In the genomic region with DNA sequence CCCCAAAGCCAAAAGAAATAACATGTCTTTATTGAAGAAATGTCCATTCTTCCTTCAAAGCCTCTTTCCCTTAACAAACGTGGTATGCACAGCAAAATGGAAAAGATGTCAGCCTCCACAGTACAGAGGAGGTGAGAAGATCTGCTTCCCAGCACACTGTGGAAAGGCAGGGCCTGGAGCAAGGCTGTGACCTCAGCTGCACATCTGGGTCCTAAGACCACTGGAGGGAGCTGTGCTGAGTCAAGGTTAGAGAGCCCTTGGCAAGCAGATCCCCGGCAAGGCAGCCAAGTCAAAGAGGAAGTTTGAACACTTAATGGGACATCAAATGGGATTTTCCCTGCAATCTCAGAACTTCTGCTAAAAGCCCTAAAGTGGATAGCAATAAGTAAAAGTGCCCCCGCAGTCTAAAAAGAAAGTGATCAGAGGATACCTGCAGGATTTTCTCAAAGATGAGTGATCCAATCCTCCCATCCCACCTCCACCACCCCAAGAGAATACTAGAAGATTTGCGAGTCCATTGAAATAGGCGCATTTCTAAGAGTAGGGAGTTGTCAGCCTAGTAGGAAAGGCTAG, we compare ENCODE assay signal across 8 cellular contexts. TPM values are rescaled to one million over a fixed set of nuclear protein-coding genes. Genes with fewer than 3 reads are reported as not detected.
DNase-seq lines count a peak whose midpoint lies in the region; ATAC-seq, FAIRE-seq and TF ChIP-seq lines count a peak whose summit lies in the region.
"Had no signal": no experiment of that assay in that cellular context is flagged by ENCODE, and none has a peak within 500 bp of the region (broad histone marks: within the 10 kb centered on the region; RNA-seq: fewer than 3 reads in every experiment).

No MANE protein-coding gene starts in this region.

- no peak overlapping the region for H4K5ac ChIP-seq in IMR-90 (ENCODE audit: low read depth, low read length)

- H3K36me3 Mint-ChIP-seq in activated CD8-positive, alpha-beta T cell treated with anti-CD3 and anti-CD28 coated beads for 36 hours (ENCODE audit: low read depth): no peaks in the 10 kb centered on the region

- H3K4me1 ChIP-seq in IMR-90 (ENCODE audit: control insufficient read depth, insufficient read depth, low read length): peaks cover 11% of the 10 kb centered on the region

- no peak overlapping the region for H2BK20ac ChIP-seq in IMR-90 (ENCODE audit: low read depth, low read length)

- H3K4ac ChIP-seq in IMR-90 (ENCODE audit: low read depth, low read length): no peak overlapping the region; the same call in 1 of the 2 replicates

- DNase-seq in GM03348 (ENCODE audit: low spot score) (peak; percentile 63), IMR-90 (peak; percentile 32), inferior parietal cortex (ENCODE audit: extremely low spot score) (peak; percentile 36), urothelium cell line (ENCODE audit: low spot score) (peak; percentile 60), hippocampal formation (lab: John Stamatoyannopoulos, UW) (no peak)
- DNase-seq in activated CD8-positive, alpha-beta T cell treated with anti-CD3 and anti-CD28 coated beads for 36 hours: peak; percentile 31
- no peak for DNase-seq in central memory CD4-positive, alpha-beta T cell

- no TSS peak for BruUV-seq in IMR-90 (replicated peaks; lab: Mats Ljungman, UMichigan)

- in situ Hi-C loops in IMR-90 (cut with MboI; ENCODE audit: low sequenced_read_pairs): no loop called here

- POLR2A ChIA-PET in IMR-90 (lab: Charles Lee; ENCODE audit: unreplicated experiment): no interaction called here
- POLR2A ChIA-PET in activated CD8-positive, alpha-beta T cell treated with anti-CD3 and anti-CD28 coated beads for 36 hours (lab: Charles Lee): interaction anchor here (0.6 kb wide), 1 partner anchor 1800 kb away, joined by 3 read pairs; no protein-coding TSS in a partner anchor

- H3K14ac ChIP-seq in IMR-90 (replicated peaks; ENCODE audit: low read depth, low read length): no peak overlapping the region

- H2BK5ac ChIP-seq in IMR-90 (ENCODE audit: low read depth, low read length, poor library complexity, severe bottlenecking): no peak overlapping the region

- H3K56ac ChIP-seq in IMR-90 (ENCODE audit: extremely low read depth, insufficient read depth, low read length): no peak overlapping the region

- peaks cover 24% of the 10 kb centered on the region for H3K27me3 ChIP-seq in IMR-90 (ENCODE audit: control insufficient read depth, insufficient read depth, low read length)

- no peak overlapping the region for H3K9ac ChIP-seq in IMR-90 (ENCODE audit: low read depth, low read length)

- peak overlapping the region; percentile 73 for H2AFZ ChIP-seq in IMR-90 (replicated peaks; ENCODE audit: low read length, poor library complexity)

- H3K9me3 Mint-ChIP-seq in activated CD8-positive, alpha-beta T cell treated with anti-CD3 and anti-CD28 coated beads for 36 hours: no peaks in the 10 kb centered on the region

- H3K4me3 ChIP-seq in IMR-90 (ENCODE audit: insufficient read depth, low read depth, low read length): no peak overlapping the region

- no peak overlapping the region for H3K4me2 ChIP-seq in IMR-90 (ENCODE audit: low read depth, low read length)

- no peak overlapping the region for H3K23ac ChIP-seq in IMR-90 (ENCODE audit: low read depth, low read length)

- peaks cover 6% of the 10 kb centered on the region; the same call in 1 of the 2 replicates for H3K9me1 ChIP-seq in IMR-90 (ENCODE audit: insufficient read depth, low read length)

- no peak overlapping the region for H3K27ac ChIP-seq in IMR-90 (ENCODE audit: insufficient read depth, low read length)

- no peak overlapping the region for H3K18ac ChIP-seq in IMR-90 (ENCODE audit: low read depth, low read length)

- H2BK15ac ChIP-seq in IMR-90 (ENCODE audit: low read depth, low read length): no peak overlapping the region

- H2BK120ac ChIP-seq in IMR-90 (ENCODE audit: low read depth, low read length): no peak overlapping the region

- no peak for TF ChIP-seq POLR2A in IMR-90 (IDR thresholded peaks at IDR 0.05; ENCODE audit: low read depth, low read length)

- dilution Hi-C loops in IMR-90 (cut with HindIII; ENCODE audit: low sequenced_read_pairs, unreplicated experiment): no loop called here

- no peaks in the 10 kb centered on the region for H4K20me1 ChIP-seq in IMR-90 (ENCODE audit: insufficient read depth, low read length)

- no peak overlapping the region for H4K8ac ChIP-seq in IMR-90 (ENCODE audit: low read depth in 2 of 2, low read length in 2 of 2)

- intact Hi-C loops in IMR-90 (cut with micrococcal nuclease): no loop called here
- intact Hi-C loops in activated CD8-positive, alpha-beta T cell treated with anti-CD3 and anti-CD28 coated beads for 36 hours (cut with micrococcal nuclease): no loop called here

- H3K4me1 Mint-ChIP-seq in activated CD8-positive, alpha-beta T cell treated with anti-CD3 and anti-CD28 coated beads for 36 hours (ENCODE audit: low read depth): no peaks in the 10 kb centered on the region

- TF ChIP-seq RAD21 in IMR-90 (IDR thresholded peaks at IDR 0.05; ENCODE audit: low read length): no peak

- no CpG with 5 or more reads among the region's 5 CpGs for WGBS in IMR-90 (ENCODE audit: extremely low coverage in 2 of 2, insufficient read length in 1 of 2), 2 experiments

- H2AK9ac ChIP-seq in IMR-90 (replicated peaks; ENCODE audit: low read depth, low read length, poor library complexity): no peak overlapping the region

- H4K91ac ChIP-seq in IMR-90 (ENCODE audit: insufficient read depth, low read depth, low read length): no peak overlapping the region

- no peak for ATAC-seq in IMR-90 (ENCODE audit: low read depth)
- peak; percentile 47 for ATAC-seq in activated CD8-positive, alpha-beta T cell treated with anti-CD3 and anti-CD28 coated beads for 36 hours

- no peaks in the 10 kb centered on the region for H3K9me3 ChIP-seq in IMR-90 (ENCODE audit: control insufficient read depth, insufficient read depth, low read length)

- no peaks in the 10 kb centered on the region for H3K79me1 ChIP-seq in IMR-90 (ENCODE audit: low read depth in 1 of 2, low read length in 2 of 2)

- CTCF ChIA-PET in IMR-90 (lab: Yijun Ruan, JAX): interaction anchor here (0.9 to 2.1 kb wide), 2 partner anchors 28 to 37 kb away, joined by 3 to 10 read pairs; no protein-coding TSS in a partner anchor
- CTCF ChIA-PET in activated CD8-positive, alpha-beta T cell treated with anti-CD3 and anti-CD28 coated beads for 36 hours (lab: Charles Lee): interaction anchor here (0.7 to 1.5 kb wide), 2 partner anchors 14 to 40 kb away, joined by 3 read pairs; no protein-coding TSS in a partner anchor

- no peak overlapping the region for H3K4me3 Mint-ChIP-seq in activated CD8-positive, alpha-beta T cell treated with anti-CD3 and anti-CD28 coated beads for 36 hours

- FAIRE-seq in urothelium cell line (lab: Jason Lieb, UNC): no peak

- peaks cover 29% of the 10 kb centered on the region for H3K27me3 Mint-ChIP-seq in activated CD8-positive, alpha-beta T cell treated with anti-CD3 and anti-CD28 coated beads for 36 hours

- H3K36me3 ChIP-seq in IMR-90 (ENCODE audit: control insufficient read depth, insufficient read depth, low read length): no peaks in the 10 kb centered on the region

- H2AK5ac ChIP-seq in IMR-90 (ENCODE audit: low read depth, low read length): no peak overlapping the region; the same call in 1 of the 2 replicates

- no peak overlapping the region for H3K27ac Mint-ChIP-seq in activated CD8-positive, alpha-beta T cell treated with anti-CD3 and anti-CD28 coated beads for 36 hours

- peak; percentile 32; the same call in 1 of the 2 replicates for TF ChIP-seq CTCF in IMR-90 (conservative IDR thresholded peaks at IDR 0.05; ENCODE audit: low read depth, low read length)
- TF ChIP-seq CTCF in activated CD8-positive, alpha-beta T cell treated with anti-CD3 and anti-CD28 coated beads for 36 hours (IDR thresholded peaks at IDR 0.05): no peak

TF ChIP-seq in IMR-90, 13 proteins besides CTCF, POLR2A, EP300 and RAD21 (continues in another document):
- TF ChIP-seq SMC3 (IDR thresholded peaks at IDR 0.05; ENCODE audit: low read depth, low read length) (no peak), BHLHE40 (IDR thresholded peaks at IDR 0.05; ENCODE audit: low read depth, low read length) (no peak), NFE2L2 (IDR thresholded peaks at IDR 0.05; ENCODE audit: low read depth, low read length) (no peak), RFX5 (IDR thresholded peaks at IDR 0.05; ENCODE audit: low read depth, low read length) (no peak), MAZ (IDR thresholded peaks at IDR 0.05; ENCODE audit: borderline replicate concordance, low read depth, low read length) (no peak), RCOR1 (IDR thresholded peaks at IDR 0.05; ENCODE audit: insufficient replicate concordance, low read length) (no peak), MXI1 (IDR thresholded peaks at IDR 0.05; ENCODE audit: borderline replicate concordance, low read depth, low read length) (no peak), CEBPB (IDR thresholded peaks at IDR 0.05; ENCODE audit: low read depth, low read length) (no peak), FOS (IDR thresholded peaks at IDR 0.05; ENCODE audit: low read depth, low read length) (no peak), MAFK (IDR thresholded peaks at IDR 0.05; ENCODE audit: low read depth, low read length) (no peak), CHD1 (IDR thresholded peaks at IDR 0.05; ENCODE audit: low read depth, low read length) (no peak)
- TF ChIP-seq, protein P1, sequence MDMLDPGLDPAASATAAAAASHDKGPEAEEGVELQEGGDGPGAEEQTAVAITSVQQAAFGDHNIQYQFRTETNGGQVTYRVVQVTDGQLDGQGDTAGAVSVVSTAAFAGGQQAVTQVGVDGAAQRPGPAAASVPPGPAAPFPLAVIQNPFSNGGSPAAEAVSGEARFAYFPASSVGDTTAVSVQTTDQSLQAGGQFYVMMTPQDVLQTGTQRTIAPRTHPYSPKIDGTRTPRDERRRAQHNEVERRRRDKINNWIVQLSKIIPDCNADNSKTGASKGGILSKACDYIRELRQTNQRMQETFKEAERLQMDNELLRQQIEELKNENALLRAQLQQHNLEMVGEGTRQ (IDR thresholded peaks at IDR 0.05; ENCODE audit: low read depth, low read length): no peak

RNA-seq across cellular contexts. Expression of a gene that starts 39.4 kb away (rescaled TPM):
- total RNA-seq in IMR-90 (2012; rRNA removed): not detected in 2 replicates
- not detected in 2 replicates for polyA plus RNA-seq in IMR-90 (2012; rRNA removed)
- polyA plus RNA-seq in IMR-90 (2012; cell fraction: cytosol; rRNA removed): 0.02 TPM in 2 replicates
- polyA plus RNA-seq in IMR-90 (2012; cell fraction: nucleus; rRNA removed; ENCODE audit: low replicate concordance): 0.19 and 0.27 TPM in 2 replicates
- 1 to 10 TPM; 2.3 to 2.6 TPM for total RNA-seq in activated CD8-positive, alpha-beta T cell treated with anti-CD3 and anti-CD28 coated beads for 36 hours

RNA-seq across cellular contexts. Expression of a gene that starts 42.7 kb away (rescaled TPM):
- total RNA-seq in IMR-90 (2012; rRNA removed): not detected in 2 replicates
- not detected in 2 replicates for polyA plus RNA-seq in IMR-90 (2012; rRNA removed)
- polyA plus RNA-seq in IMR-90 (2012; cell fraction: cytosol; rRNA removed): not detected in 2 replicates
- polyA plus RNA-seq in IMR-90 (2012; cell fraction: nucleus; rRNA removed; ENCODE audit: low replicate concordance): not detected in 2 replicates
- not detected for total RNA-seq in activated CD8-positive, alpha-beta T cell treated with anti-CD3 and anti-CD28 coated beads for 36 hours
- polyA plus RNA-seq: neural cell had no signal

RNA-seq across cellular contexts. Expression of a gene that starts 53.4 kb away (rescaled TPM):
- total RNA-seq in IMR-90 (2012; rRNA removed): not detected in 2 replicates
- polyA plus RNA-seq in IMR-90 (2012; rRNA removed): not detected in 2 replicates
- polyA plus RNA-seq in IMR-90 (2012; cell fraction: cytosol; rRNA removed): not detected in 2 replicates
- not detected in 2 replicates for polyA plus RNA-seq in IMR-90 (2012; cell fraction: nucleus; rRNA removed; ENCODE audit: low replicate concordance)
- not detected for total RNA-seq in activated CD8-positive, alpha-beta T cell treated with anti-CD3 and anti-CD28 coated beads for 36 hours
- polyA plus RNA-seq: neural cell had no signal

Comparison
In these comparisons a context has a peak if more than half of its experiments do, and no peak if none do; other contexts are left out.
1. DNase-seq: peak in GM03348 (single experiment), IMR-90 (single experiment), activated CD8-positive, alpha-beta T cell treated with anti-CD3 and anti-CD28 coated beads for 36 hours (single experiment), inferior parietal cortex (single experiment) and urothelium cell line (single experiment); none in central memory CD4-positive, alpha-beta T cell (single experiment) and hippocampal formation (0 of 2).